ENCODE assay signal across 2 cellular contexts in the genomic region with DNA sequence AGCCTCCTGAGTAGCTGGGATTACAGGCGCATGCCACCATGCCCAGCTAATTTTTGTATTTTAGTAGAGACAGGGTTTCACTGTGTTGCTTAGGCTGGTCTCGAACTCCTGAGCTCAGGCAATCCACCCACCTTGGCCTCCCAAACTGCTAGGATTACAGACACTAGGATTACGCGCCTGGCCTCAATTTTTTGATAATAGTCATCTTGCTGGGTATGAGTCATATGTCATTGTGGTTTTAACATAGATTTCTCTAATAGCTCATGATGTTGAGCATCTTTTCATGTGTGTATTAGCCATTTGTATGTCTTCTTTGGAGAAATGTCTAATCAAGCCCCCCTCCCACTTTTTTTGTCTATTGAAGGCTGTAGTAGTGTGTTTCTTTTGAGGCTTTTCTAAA. TPM values are rescaled to one million over a fixed set of nuclear protein-coding genes. Genes with fewer than 3 reads are reported as not detected.
"Had no signal": no experiment of that assay in that cellular context is flagged by ENCODE, and none has a peak within 500 bp of the region (broad histone marks: within the 10 kb centered on the region; RNA-seq: fewer than 3 reads in every experiment).

No MANE protein-coding gene starts in this region.

RNA-seq across cellular contexts. Expression of gene MIPOL1, which starts 38.3 kb away (rescaled TPM):
- total RNA-seq: activated CD8-positive, alpha-beta memory T cell treated with anti-CD3 and anti-CD28 coated beads for 36 hours; activated T-helper 2 cell treated with anti-CD3 and anti-CD28 coated beads, Interferon-gamma antibody, Interleukin-2, Interleukin-4, amounts not matched to agents 10 μg/mL and 5 μg/mL and 100 μg/mL, durations not matched to agents 14 hours and 24 hours and 36 hours had no signal
